ENCODE assay signal across 1 cellular context in genomic region chr4:111879539-111879938, GRCh38.
TF ChIP-seq lines count a peak whose summit lies in the region.

No MANE protein-coding gene starts in this region.

TF ChIP-seq in HEK293, 187 proteins besides CTCF, POLR2A, EP300 and RAD21 (continued from another document):
- no peak for TF ChIP-seq ZNF398 (tag by site-specific recombination; IDR thresholded peaks at IDR 0.05)
